1 cellular context compared by ENCODE assay signal in genomic region chr2:72533767-72534166, GRCh38.
TF ChIP-seq lines count a peak whose summit lies in the region.

No MANE protein-coding gene starts in this region.

TF ChIP-seq in K562, 482 proteins besides CTCF, POLR2A, EP300 and RAD21 (continued from another document):
- TF ChIP-seq HES1 (IDR thresholded peaks at IDR 0.05; ENCODE audit: low read depth) (no peak), SMAD4 (CRISPR knock-in tag; conservative IDR thresholded peaks at IDR 0.05) (no peak), JUND (IDR thresholded peaks at IDR 0.05; ENCODE audit: borderline replicate concordance, low read depth, low read length) (peak; percentile 94), JUND (tag; IDR thresholded peaks at IDR 0.05; ENCODE audit: borderline replicate concordance, low read depth, low read length) (peak; percentile 91; the same call in 2 of the 3 replicates), PCBP1 (IDR thresholded peaks at IDR 0.05; ENCODE audit: low read depth, low read length, poor library complexity, severe bottlenecking) (no peak), MCM5 (IDR thresholded peaks at IDR 0.05; ENCODE audit: low read depth) (no peak), WHSC1 (IDR thresholded peaks at IDR 0.05; ENCODE audit: low read length) (no peak), KLF16 (IDR thresholded peaks at IDR 0.05) (peak; percentile 61), ZNF75A (CRISPR knock-in tag; IDR thresholded peaks at IDR 0.05) (peak; percentile 71; the same call in 1 of the 2 replicates), CBX2 (IDR thresholded peaks at IDR 0.05; ENCODE audit: insufficient read depth, low read length, poor library complexity, severe bottlenecking) (no peak), ZNF316 (IDR thresholded peaks at IDR 0.05) (0 out of 2 replicates have a peak, but pooled peaks have one; percentile 8), TCF7 (IDR thresholded peaks at IDR 0.05; ENCODE audit: borderline replicate concordance) (peak; percentile 77; the same call in 1 of the 2 replicates), FUS (optimal IDR thresholded peaks at IDR 0.05; ENCODE audit: low read depth, low read length) (no peak), GATAD2B (IDR thresholded peaks at IDR 0.05; ENCODE audit: borderline replicate concordance) (peak; percentile 84), RAD51 (IDR thresholded peaks at IDR 0.05; ENCODE audit: borderline replicate concordance, low read depth) (no peak), TBL1XR1 (IDR thresholded peaks at IDR 0.05; ENCODE audit: low read length in 2 of 2) (0 out of 4 replicates have a peak, but pooled peaks of 1 of the 2 experiments have one; percentile 36), TRIM24 (IDR thresholded peaks at IDR 0.05) (peak in 1 of 2 experiments; percentile 70; a peak in 3 of 4 replicates)
TF ChIP-seq in K562: peak in this region for 44.
